34 cellular contexts compared by ENCODE assay signal in the genomic region with DNA sequence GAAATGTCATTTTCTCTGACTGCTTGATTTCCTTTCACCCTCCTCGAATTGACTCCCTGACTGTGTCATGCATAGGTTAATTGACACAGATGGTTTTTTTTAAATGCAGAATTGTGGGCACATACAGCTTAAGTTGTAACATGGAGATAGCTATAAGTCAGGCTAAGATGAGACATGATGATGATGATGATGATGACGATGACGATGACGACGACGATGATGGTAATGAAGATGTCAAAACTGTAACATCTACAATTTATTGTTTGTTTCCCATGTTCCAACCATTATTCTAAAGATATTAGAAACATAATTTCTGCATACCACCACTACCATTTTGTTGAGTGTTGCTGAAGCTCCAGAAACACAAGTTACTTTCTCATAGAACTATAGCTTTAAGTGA.
"Had no signal": no experiment of that assay in that cellular context is flagged by ENCODE, and none has a peak within 500 bp of the region (broad histone marks: within the 10 kb centered on the region; RNA-seq: fewer than 3 reads in every experiment).

No MANE protein-coding gene starts in this region.

- H3K4me3 ChIP-seq: adrenal gland, ascending aorta, body of pancreas, breast epithelium, cardiac muscle cell had no signal

- H3K27ac ChIP-seq: adrenal gland, ascending aorta, body of pancreas, brain microvascular endothelial cell, breast epithelium, cardiac muscle cell had no signal

- DNase-seq: activated effector memory CD4-positive, alpha-beta T cell treated with anti-CD3 and anti-CD28 coated beads, Interleukin-2, amount 50 U/mL, for 16 hours; activated effector memory CD4-positive, alpha-beta T cell treated with Interleukin-2 at 50 U/mL for 16 hours; activated gamma-delta T cell; activated gamma-delta T cell treated with Interleukin-2 at 50 U/mL for 16 hours; activated naive CD4-positive, alpha-beta T cell; activated naive CD4-positive, alpha-beta T cell treated with anti-CD3 and anti-CD28 coated beads for 36 hours; activated naive CD4-positive, alpha-beta T cell treated with anti-CD3 and anti-CD28 coated beads, Interleukin-2, amount 10 ng/mL, durations not matched to agents 7 days and 5 days; activated naive CD4-positive, alpha-beta T cell treated with anti-CD3 and anti-CD28 coated beads, Interleukin-2, amount 50 U/mL, for 16 hours; activated naive CD4-positive, alpha-beta T cell treated with Interleukin-2 at 50 U/mL for 16 hours; activated naive CD8-positive, alpha-beta T cell treated with anti-CD3 and anti-CD28 coated beads for 36 hours; activated naive CD8-positive, alpha-beta T cell treated with anti-CD3 and anti-CD28 coated beads, Interleukin-2, amount 10 ng/mL, durations not matched to agents 7 days and 5 days; activated naive CD8-positive, alpha-beta T cell treated with anti-CD3 and anti-CD28 coated beads, Interleukin-2, amount 50 U/mL, for 24 hours; activated T-cell treated with anti-CD3 and anti-CD28 coated beads, Interleukin-2, amount 50 U/mL, for 1 hour; activated T-cell treated with anti-CD3 and anti-CD28 coated beads, Interleukin-2, amount 50 U/mL, for 24 hours; activated T-cell treated with anti-CD3 and anti-CD28 coated beads, Interleukin-2, amount 50 U/mL, for 4 hours; activated T-cell treated with anti-CD3 and anti-CD28 coated beads, Interleukin-2, amount 50 U/mL, for 48 hours; activated T-cell treated with anti-CD3 and anti-CD28 coated beads, Interleukin-2, amount 50 U/mL, for 72 hours; adrenal gland; amniotic stem cell; amygdala; anterior cingulate cortex; aorta; body of pancreas; brain microvascular endothelial cell; caudate nucleus; central memory CD4-positive, alpha-beta T cell; cerebellar nuclear complex had no signal

- H3K36me3 ChIP-seq: adrenal gland, ascending aorta, brain microvascular endothelial cell, breast epithelium, cardiac muscle cell had no signal

- H3K4me1 ChIP-seq: adrenal gland, ascending aorta, body of pancreas, breast epithelium had no signal

- FAIRE-seq: astrocyte, bronchial epithelial cell had no signal

- H3K9me3 ChIP-seq: adrenal gland, ascending aorta, body of pancreas, breast epithelium had no signal

- ATAC-seq: activated naive CD4-positive, alpha-beta T cell treated with anti-CD3 and anti-CD28 coated beads, Interleukin-2, amount 50 U/mL, for 72 hours; activated naive CD8-positive, alpha-beta T cell treated with anti-CD3 and anti-CD28 coated beads, Interleukin-2, amount 50 U/mL, for 24 hours; activated T-cell treated with anti-CD3 and anti-CD28 coated beads, Interleukin-2, amount 50 U/mL, for 4 hours; activated T-cell treated with anti-CD3 and anti-CD28 coated beads, Interleukin-2, amount 50 U/mL, for 72 hours; activated T-helper 17 cell treated with anti-CD3 and anti-CD28 coated beads, Interleukin-2, amount 50 U/mL, for 72 hours; body of pancreas had no signal

- H3K27me3 ChIP-seq: adrenal gland, ascending aorta, body of pancreas, brain microvascular endothelial cell, breast epithelium, cardiac muscle cell had no signal
